ENCODE assay signal across 27 cellular contexts in the genomic region with DNA sequence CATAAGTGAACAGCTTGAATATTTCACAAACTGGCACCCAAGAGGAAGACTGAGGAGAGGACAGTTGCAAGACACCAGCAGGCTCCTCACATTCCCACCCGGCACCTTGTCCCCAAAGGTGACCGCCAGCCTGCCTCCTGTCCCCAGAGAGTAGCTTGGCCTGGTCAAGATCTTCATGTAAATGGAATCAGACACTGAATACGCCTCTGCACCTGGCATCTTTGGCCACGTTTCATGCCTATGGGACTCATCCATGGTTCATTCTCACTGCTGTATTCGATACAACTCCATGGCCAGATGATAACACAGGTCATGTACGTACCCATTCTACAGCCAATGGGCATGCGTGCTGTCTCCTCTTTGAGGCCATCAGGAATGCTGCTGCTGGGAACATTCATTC.
A peak's percentile ranks its signal among the peaks of the same experiment; 100 is the strongest.
DNase-seq lines count a peak whose midpoint lies in the region; ATAC-seq and TF ChIP-seq lines count a peak whose summit lies in the region.
"Had no signal": no experiment of that assay in that cellular context is flagged by ENCODE, and none has a peak within 500 bp of the region (broad histone marks: within the 10 kb centered on the region; RNA-seq: fewer than 3 reads in every experiment).

No MANE protein-coding gene starts in this region.

- no peak for TF ChIP-seq EP300 in tibial nerve (IDR thresholded peaks at IDR 0.05)

- TF ChIP-seq CTCF in WTC11 (IDR thresholded peaks at IDR 0.05) = no peak
- no peak for TF ChIP-seq CTCF in coronary artery (IDR thresholded peaks at IDR 0.05)
- no peak for TF ChIP-seq CTCF in tibial nerve (IDR thresholded peaks at IDR 0.05)

- peaks cover 3% of the 10 kb centered on the region; the same call in 1 of the 2 replicates for H3K36me3 Mint-ChIP-seq in WTC11
- H3K36me3 Mint-ChIP-seq: type B pancreatic cell had no signal

- no peaks in the 10 kb centered on the region for H3K27me3 Mint-ChIP-seq in WTC11 (ENCODE audit: low read depth)
- H3K27me3 Mint-ChIP-seq: type B pancreatic cell had no signal

- H3K36me3 ChIP-seq in muscle layer of duodenum (ENCODE audit: control insufficient read depth in 1 of 2, insufficient read depth in 2 of 2, low read length in 2 of 2) (peaks cover 0 to 3% of the 10 kb centered on the region in 2 donors), tibial nerve (no peaks in the 10 kb centered on the region)
- H3K36me3 ChIP-seq: MG63, prostate gland, stomach had no signal

- 92 to 98% methylated on average over 7 of the region's 7 CpGs for WGBS in tibial nerve, 2 donors

- no peaks in the 10 kb centered on the region for H3K9me3 Mint-ChIP-seq in WTC11
- H3K9me3 Mint-ChIP-seq: type B pancreatic cell had no signal

- H3K27ac ChIP-seq in coronary artery (peak overlapping the region; percentile 53 to 89), muscle layer of duodenum (ENCODE audit: low read length) (peak overlapping the region; percentile 34), tibial nerve (peak overlapping the region; percentile 75 to 90 (median 82))
- H3K27ac ChIP-seq: SK-N-MC had no signal

- CTCF ChIA-PET in WTC11 (lab: Charles Lee) = no interaction called here

- no peak for TF ChIP-seq POLR2A in tibial nerve (IDR thresholded peaks at IDR 0.05)
- no peak for TF ChIP-seq POLR2A in GM18505 (IDR thresholded peaks at IDR 0.05; ENCODE audit: borderline replicate concordance, extremely low read depth, insufficient read depth, insufficient read length)

- H3K27me3 ChIP-seq in muscle layer of duodenum (ENCODE audit: low read depth, low read length) (no peaks in the 10 kb centered on the region), tibial nerve (no peaks in the 10 kb centered on the region)
- H3K27me3 ChIP-seq: heart right ventricle, MG63, stomach had no signal

- ATAC-seq in WTC11 (no peak), GM18505 (IDR thresholded peaks at IDR 0.05; ENCODE audit: unreplicated experiment) (no peak)
- ATAC-seq: activated CD8-positive, alpha-beta T cell treated with anti-CD3 and anti-CD28 coated beads, Interleukin-2, amount 10 ng/mL, durations not matched to agents 7 days and 5 days had no signal

- H3K4me3 Mint-ChIP-seq in WTC11 = no peak overlapping the region
- H3K4me3 Mint-ChIP-seq: activated CD8-positive, alpha-beta T cell treated with anti-CD3 and anti-CD28 coated beads, Interleukin-2, amount 10 ng/mL, durations not matched to agents 7 days and 5 days; type B pancreatic cell had no signal

- peaks cover 28 to 47% of the 10 kb centered on the region in 2 donors for H3K4me1 ChIP-seq in muscle layer of duodenum (ENCODE audit: control insufficient read depth in 1 of 2, insufficient read depth in 2 of 2, low read length in 2 of 2)
- H3K4me1 ChIP-seq in tibial nerve = peaks cover 5 to 67% (median 57%) of the 10 kb centered on the region in 4 donors

- H3K4me1 Mint-ChIP-seq in WTC11 = peaks cover 76% of the 10 kb centered on the region

- H3K27ac Mint-ChIP-seq in WTC11 = peak overlapping the region; percentile 87
- H3K27ac Mint-ChIP-seq: type B pancreatic cell had no signal

- H3K4me3 ChIP-seq in coronary artery (no peak overlapping the region), muscle layer of duodenum (ENCODE audit: low read depth in 1 of 2, low read length in 2 of 2) (no peak overlapping the region), tibial nerve (no peak overlapping the region)
- H3K4me3 ChIP-seq: heart right ventricle, MG63, prostate gland, SK-N-MC, stomach had no signal

- H3K9me3 ChIP-seq in muscle layer of duodenum (ENCODE audit: control insufficient read depth in 1 of 2, low read length in 2 of 2) (no peaks in the 10 kb centered on the region), tibial nerve (no peaks in the 10 kb centered on the region)
- H3K9me3 ChIP-seq: heart right ventricle, MG63, prostate gland, stomach had no signal

- POLR2A ChIA-PET in WTC11 (lab: Charles Lee) = no interaction called here

- DNase-seq in WTC11 (ENCODE audit: low spot score) = no peak
- DNase-seq in coronary artery (ENCODE audit: low spot score) = no peak
- DNase-seq in tibial nerve (ENCODE audit: low spot score in 2 of 2) = no peak
- no peak for DNase-seq in T-helper 2 cell
- no peak for DNase-seq in occipital lobe (lab: John Stamatoyannopoulos, UW)
- DNase-seq: activated CD4-positive, alpha-beta T cell treated with anti-CD3 and anti-CD28 coated beads for 1 hour; activated CD8-positive, alpha-beta T cell treated with anti-CD3 and anti-CD28 coated beads, Interleukin-2, amount 10 ng/mL, durations not matched to agents 7 days and 5 days; activated effector memory CD4-positive, alpha-beta T cell treated with anti-CD3 and anti-CD28 coated beads, Interleukin-2, amount 50 U/mL, for 16 hours; cerebellar nuclear complex; DMS79; effector CD8-positive, alpha-beta T cell; erythroblast; foreskin fibroblast; GF-D8; HCEC 1CT; heart right ventricle; KBM-7; MG63; NCI-H2081; NCI-H2227 treated with DMSO at 0.1 percent for 48 hours; NCI-H526 treated with DMSO at 0.1 percent for 48 hours had no signal

TF ChIP-seq in WTC11, 78 proteins besides CTCF, POLR2A, EP300 and RAD21 (continues in another document):
- TF ChIP-seq E2F5 (CRISPR knock-in tag; IDR thresholded peaks at IDR 0.05) (no peak), MYBL2 (CRISPR knock-in tag; IDR thresholded peaks at IDR 0.05) (no peak), ZSCAN18 (CRISPR knock-in tag; IDR thresholded peaks at IDR 0.05) (no peak), ZNF396 (CRISPR knock-in tag; IDR thresholded peaks at IDR 0.05; ENCODE audit: borderline replicate concordance) (no peak), EMX1 (CRISPR knock-in tag; IDR thresholded peaks at IDR 0.05) (no peak), ZNF416 (CRISPR knock-in tag; IDR thresholded peaks at IDR 0.05) (no peak), ETV6 (CRISPR knock-in tag; IDR thresholded peaks at IDR 0.05) (no peak), CDX4 (CRISPR knock-in tag; IDR thresholded peaks at IDR 0.05; ENCODE audit: borderline replicate concordance) (no peak), ZNF263 (CRISPR knock-in tag; IDR thresholded peaks at IDR 0.05; ENCODE audit: low read depth) (no peak)
- TF ChIP-seq, protein P1, sequence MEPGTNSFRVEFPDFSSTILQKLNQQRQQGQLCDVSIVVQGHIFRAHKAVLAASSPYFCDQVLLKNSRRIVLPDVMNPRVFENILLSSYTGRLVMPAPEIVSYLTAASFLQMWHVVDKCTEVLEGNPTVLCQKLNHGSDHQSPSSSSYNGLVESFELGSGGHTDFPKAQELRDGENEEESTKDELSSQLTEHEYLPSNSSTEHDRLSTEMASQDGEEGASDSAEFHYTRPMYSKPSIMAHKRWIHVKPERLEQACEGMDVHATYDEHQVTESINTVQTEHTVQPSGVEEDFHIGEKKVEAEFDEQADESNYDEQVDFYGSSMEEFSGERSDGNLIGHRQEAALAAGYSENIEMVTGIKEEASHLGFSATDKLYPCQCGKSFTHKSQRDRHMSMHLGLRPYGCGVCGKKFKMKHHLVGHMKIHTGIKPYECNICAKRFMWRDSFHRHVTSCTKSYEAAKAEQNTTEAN (CRISPR knock-in tag; IDR thresholded peaks at IDR 0.05) = no peak
- TF ChIP-seq, protein P2, sequence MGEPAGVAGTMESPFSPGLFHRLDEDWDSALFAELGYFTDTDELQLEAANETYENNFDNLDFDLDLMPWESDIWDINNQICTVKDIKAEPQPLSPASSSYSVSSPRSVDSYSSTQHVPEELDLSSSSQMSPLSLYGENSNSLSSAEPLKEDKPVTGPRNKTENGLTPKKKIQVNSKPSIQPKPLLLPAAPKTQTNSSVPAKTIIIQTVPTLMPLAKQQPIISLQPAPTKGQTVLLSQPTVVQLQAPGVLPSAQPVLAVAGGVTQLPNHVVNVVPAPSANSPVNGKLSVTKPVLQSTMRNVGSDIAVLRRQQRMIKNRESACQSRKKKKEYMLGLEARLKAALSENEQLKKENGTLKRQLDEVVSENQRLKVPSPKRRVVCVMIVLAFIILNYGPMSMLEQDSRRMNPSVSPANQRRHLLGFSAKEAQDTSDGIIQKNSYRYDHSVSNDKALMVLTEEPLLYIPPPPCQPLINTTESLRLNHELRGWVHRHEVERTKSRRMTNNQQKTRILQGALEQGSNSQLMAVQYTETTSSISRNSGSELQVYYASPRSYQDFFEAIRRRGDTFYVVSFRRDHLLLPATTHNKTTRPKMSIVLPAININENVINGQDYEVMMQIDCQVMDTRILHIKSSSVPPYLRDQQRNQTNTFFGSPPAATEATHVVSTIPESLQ (CRISPR knock-in tag; IDR thresholded peaks at IDR 0.05) = no peak
